In genomic region chr21:29302340-29302991, GRCh38 we compare ENCODE assay signal across 11 cellular contexts. TPM values are rescaled to one million over a fixed set of nuclear protein-coding genes. Genes with fewer than 3 reads are reported as not detected.
A peak's percentile ranks its signal among the peaks of the same experiment; 100 is the strongest.
DNase-seq lines count a peak whose midpoint lies in the region; ATAC-seq and TF ChIP-seq lines count a peak whose summit lies in the region.
"Had no signal": no experiment of that assay in that cellular context is flagged by ENCODE, and none has a peak within 500 bp of the region (broad histone marks: within the 10 kb centered on the region; RNA-seq: fewer than 3 reads in every experiment).

No MANE protein-coding gene starts in this region.

- H3F3A ChIP-seq in OCI-LY1 (ENCODE audit: insufficient read depth, low read length) = no peaks in the 10 kb centered on the region

- DNase-seq in ELF-1 (ENCODE audit: low read depth, low spot score) (peak; percentile 11), gastrocnemius medialis (no peak), NCI-H1436 treated with DMSO at 0.1 percent for 48 hours (lab: John Stamatoyannopoulos, UW) (no peak), NOMO-1 (lab: John Stamatoyannopoulos, UW; ENCODE audit: unreplicated experiment in 2 of 2) (no peak)
- DNase-seq in stimulated activated CD4-positive, alpha-beta T cell treated with anti-CD3 and anti-CD28 coated beads, Interleukin-4, amount 100 ng/mL, for 4 hours = no peak
- no peak for DNase-seq in NK-92 treated with Interleukin-12 subunit alpha and Interleukin-12 subunit beta, amount 100 ng/mL, for 24 hours (lab: John Stamatoyannopoulos, UW)
- DNase-seq: activated CD4-positive, alpha-beta T cell treated with anti-CD3 and anti-CD28 coated beads for 4 hours; NCI-H2107 had no signal

- H3K36me3 ChIP-seq in OCI-LY1 (ENCODE audit: insufficient read depth, low read length) (peaks cover 14% of the 10 kb centered on the region), esophagus (ENCODE audit: control insufficient read depth in 2 of 2, insufficient read depth in 2 of 2, low read length in 1 of 2) (no peaks in the 10 kb centered on the region), gastrocnemius medialis (no peaks in the 10 kb centered on the region)
- H3K36me3 ChIP-seq: right atrium auricular region had no signal

- in situ Hi-C loops in gastrocnemius medialis (cut with MboI; ENCODE audit: low sequenced_read_pairs in 4 of 4) = no loop called here

- TF ChIP-seq CTCF in OCI-LY1 (IDR thresholded peaks at IDR 0.05; ENCODE audit: low read length) (no peak), gastrocnemius medialis (IDR thresholded peaks at IDR 0.05 in 4 of 5, conservative IDR thresholded peaks at IDR 0.05 in 1 of 5) (no peak)

- H3K9me2 ChIP-seq in OCI-LY1 (ENCODE audit: low read depth, low read length) = no peaks in the 10 kb centered on the region

- WGBS in esophagus, 2 donors = 39 to 49% methylated on average over 7 of the region's 7 CpGs

- H4K20me1 ChIP-seq in OCI-LY1 (ENCODE audit: insufficient read depth, low read length) = no peaks in the 10 kb centered on the region; the same call in 1 of the 2 replicates

- peak overlapping the region; percentile 93; the same call in 1 of the 2 replicates for H3K4me2 ChIP-seq in OCI-LY1 (ENCODE audit: low read length)

- H3K4me3 ChIP-seq in OCI-LY1 (ENCODE audit: low read depth, low read length, poor library complexity, severe bottlenecking) (no peak overlapping the region), esophagus (ENCODE audit: low read depth in 1 of 2, low read length in 2 of 2) (peak overlapping the region in 1 of 2 donors; percentile 17), gastrocnemius medialis (peak overlapping the region; percentile 64 to 87 (median 72))
- H3K4me3 ChIP-seq: right atrium auricular region had no signal

- intact Hi-C loops in gastrocnemius medialis (cut with DNase I; ENCODE audit: low total_unique reads) = loop anchor here (5.0 kb wide), 1 partner anchor 150 kb away; no protein-coding TSS in a partner anchor

- no peak for ATAC-seq in gastrocnemius medialis

- peak overlapping the region; percentile 14; the same call in 1 of the 2 replicates for H3K9ac ChIP-seq in OCI-LY1 (ENCODE audit: low read length)

- no peak for TF ChIP-seq POLR2A in gastrocnemius medialis (IDR thresholded peaks at IDR 0.05)

- H3K4me1 ChIP-seq in OCI-LY1 (ENCODE audit: insufficient read depth, low read length, severe bottlenecking) = peaks cover 82% of the 10 kb centered on the region
- peaks cover 0 to 4% of the 10 kb centered on the region in 2 donors for H3K4me1 ChIP-seq in esophagus (ENCODE audit: control insufficient read depth in 2 of 2, insufficient read depth in 2 of 2, low read length in 1 of 2)
- H3K4me1 ChIP-seq in gastrocnemius medialis = peaks cover 74 to 75% of the 10 kb centered on the region in 2 donors

- H3K79me2 ChIP-seq in OCI-LY1 (ENCODE audit: insufficient read depth, low read length) = peaks cover 76% of the 10 kb centered on the region

- H3K27ac ChIP-seq in OCI-LY1 (ENCODE audit: low read depth, low read length, poor library complexity, severe bottlenecking) (peak overlapping the region; percentile 53), esophagus (ENCODE audit: low read depth in 2 of 2, low read length in 1 of 2) (peak overlapping the region; percentile 32 to 78), gastrocnemius medialis (peak overlapping the region; percentile 89 to 97 (median 94))

- no peaks in the 10 kb centered on the region for H3K27me3 ChIP-seq in OCI-LY1 (ENCODE audit: insufficient read depth, low read length)
- H3K27me3 ChIP-seq in esophagus (ENCODE audit: control insufficient read depth in 1 of 2, insufficient read depth in 2 of 2, low read length in 2 of 2) = no peaks in the 10 kb centered on the region
- H3K27me3 ChIP-seq in gastrocnemius medialis = no peaks in the 10 kb centered on the region
- H3K27me3 ChIP-seq: right atrium auricular region had no signal

- H3K9me3 ChIP-seq in OCI-LY1 (ENCODE audit: low read length) = no peaks in the 10 kb centered on the region
- no peaks in the 10 kb centered on the region for H3K9me3 ChIP-seq in esophagus (ENCODE audit: control insufficient read depth in 2 of 2, insufficient read depth in 1 of 2, low read depth in 1 of 2, low read length in 1 of 2)
- no peaks in the 10 kb centered on the region for H3K9me3 ChIP-seq in gastrocnemius medialis
- H3K9me3 ChIP-seq: right atrium auricular region had no signal

- no peak overlapping the region for H2AFZ ChIP-seq in OCI-LY1 (ENCODE audit: low read length)

RNA-seq across cellular contexts. Expression of gene BACH1, which starts 3.7 kb away (rescaled TPM):
- polyA plus RNA-seq in esophagus = 1 to 10 TPM; 6.2 to 9.6 TPM
- 10 to 100 TPM; 52.4 to 72.7 (median 62.7) TPM for total RNA-seq in gastrocnemius medialis
